ENCODE assay signal across 31 cellular contexts in genomic region chr11:5887172-5887571, GRCh38.
"Had no signal": no experiment of that assay in that cellular context is flagged by ENCODE, and none has a peak within 500 bp of the region (broad histone marks: within the 10 kb centered on the region; RNA-seq: fewer than 3 reads in every experiment).

No MANE protein-coding gene starts in this region.

- ATAC-seq: activated naive CD4-positive, alpha-beta T cell treated with anti-CD3 and anti-CD28 coated beads, Interleukin-2, amount 50 U/mL, for 72 hours; activated naive CD8-positive, alpha-beta T cell treated with anti-CD3 and anti-CD28 coated beads, Interleukin-2, amount 50 U/mL, for 24 hours; activated T-cell treated with anti-CD3 and anti-CD28 coated beads, Interleukin-2, amount 50 U/mL, for 4 hours; activated T-cell treated with anti-CD3 and anti-CD28 coated beads, Interleukin-2, amount 50 U/mL, for 72 hours; activated T-helper 17 cell treated with anti-CD3 and anti-CD28 coated beads, Interleukin-2, amount 50 U/mL, for 72 hours; body of pancreas had no signal

- H3K27me3 ChIP-seq: adrenal gland, ascending aorta, body of pancreas, brain microvascular endothelial cell, breast epithelium, cardiac muscle cell had no signal

- H3K36me3 ChIP-seq: adrenal gland, ascending aorta, brain microvascular endothelial cell, breast epithelium, cardiac muscle cell had no signal

- DNase-seq: activated effector memory CD4-positive, alpha-beta T cell treated with anti-CD3 and anti-CD28 coated beads, Interleukin-2, amount 50 U/mL, for 16 hours; activated effector memory CD4-positive, alpha-beta T cell treated with Interleukin-2 at 50 U/mL for 16 hours; activated gamma-delta T cell; activated gamma-delta T cell treated with Interleukin-2 at 50 U/mL for 16 hours; activated naive CD4-positive, alpha-beta T cell; activated naive CD4-positive, alpha-beta T cell treated with anti-CD3 and anti-CD28 coated beads for 36 hours; activated naive CD4-positive, alpha-beta T cell treated with anti-CD3 and anti-CD28 coated beads, Interleukin-2, amount 10 ng/mL, durations not matched to agents 7 days and 5 days; activated naive CD4-positive, alpha-beta T cell treated with anti-CD3 and anti-CD28 coated beads, Interleukin-2, amount 50 U/mL, for 16 hours; activated naive CD4-positive, alpha-beta T cell treated with Interleukin-2 at 50 U/mL for 16 hours; activated naive CD8-positive, alpha-beta T cell treated with anti-CD3 and anti-CD28 coated beads for 36 hours; activated naive CD8-positive, alpha-beta T cell treated with anti-CD3 and anti-CD28 coated beads, Interleukin-2, amount 10 ng/mL, durations not matched to agents 7 days and 5 days; activated naive CD8-positive, alpha-beta T cell treated with anti-CD3 and anti-CD28 coated beads, Interleukin-2, amount 50 U/mL, for 24 hours; activated T-cell treated with anti-CD3 and anti-CD28 coated beads, Interleukin-2, amount 50 U/mL, for 24 hours; activated T-cell treated with anti-CD3 and anti-CD28 coated beads, Interleukin-2, amount 50 U/mL, for 4 hours; activated T-cell treated with anti-CD3 and anti-CD28 coated beads, Interleukin-2, amount 50 U/mL, for 48 hours; activated T-cell treated with anti-CD3 and anti-CD28 coated beads, Interleukin-2, amount 50 U/mL, for 72 hours; adrenal gland; amniotic stem cell; amygdala; anterior cingulate cortex; aorta; body of pancreas; brain microvascular endothelial cell; caudate nucleus; central memory CD4-positive, alpha-beta T cell; cerebellar nuclear complex had no signal

- H3K4me3 ChIP-seq: adrenal gland, ascending aorta, body of pancreas, breast epithelium, cardiac muscle cell had no signal

- H3K9me3 ChIP-seq: ascending aorta, body of pancreas, breast epithelium had no signal

- H3K4me1 ChIP-seq: adrenal gland, ascending aorta, body of pancreas, breast epithelium had no signal

- H3K27ac ChIP-seq: adrenal gland, ascending aorta, body of pancreas, brain microvascular endothelial cell, breast epithelium, cardiac muscle cell had no signal
